In genomic region chr1:171740987-171741871, GRCh38 we compare ENCODE assay signal across 1 cellular context.
TF ChIP-seq lines count a peak whose summit lies in the region.

No MANE protein-coding gene starts in this region.

TF ChIP-seq in GM23338, 12 proteins besides CTCF, POLR2A, EP300 and RAD21 (continued from another document):
- TF ChIP-seq, protein P1, sequence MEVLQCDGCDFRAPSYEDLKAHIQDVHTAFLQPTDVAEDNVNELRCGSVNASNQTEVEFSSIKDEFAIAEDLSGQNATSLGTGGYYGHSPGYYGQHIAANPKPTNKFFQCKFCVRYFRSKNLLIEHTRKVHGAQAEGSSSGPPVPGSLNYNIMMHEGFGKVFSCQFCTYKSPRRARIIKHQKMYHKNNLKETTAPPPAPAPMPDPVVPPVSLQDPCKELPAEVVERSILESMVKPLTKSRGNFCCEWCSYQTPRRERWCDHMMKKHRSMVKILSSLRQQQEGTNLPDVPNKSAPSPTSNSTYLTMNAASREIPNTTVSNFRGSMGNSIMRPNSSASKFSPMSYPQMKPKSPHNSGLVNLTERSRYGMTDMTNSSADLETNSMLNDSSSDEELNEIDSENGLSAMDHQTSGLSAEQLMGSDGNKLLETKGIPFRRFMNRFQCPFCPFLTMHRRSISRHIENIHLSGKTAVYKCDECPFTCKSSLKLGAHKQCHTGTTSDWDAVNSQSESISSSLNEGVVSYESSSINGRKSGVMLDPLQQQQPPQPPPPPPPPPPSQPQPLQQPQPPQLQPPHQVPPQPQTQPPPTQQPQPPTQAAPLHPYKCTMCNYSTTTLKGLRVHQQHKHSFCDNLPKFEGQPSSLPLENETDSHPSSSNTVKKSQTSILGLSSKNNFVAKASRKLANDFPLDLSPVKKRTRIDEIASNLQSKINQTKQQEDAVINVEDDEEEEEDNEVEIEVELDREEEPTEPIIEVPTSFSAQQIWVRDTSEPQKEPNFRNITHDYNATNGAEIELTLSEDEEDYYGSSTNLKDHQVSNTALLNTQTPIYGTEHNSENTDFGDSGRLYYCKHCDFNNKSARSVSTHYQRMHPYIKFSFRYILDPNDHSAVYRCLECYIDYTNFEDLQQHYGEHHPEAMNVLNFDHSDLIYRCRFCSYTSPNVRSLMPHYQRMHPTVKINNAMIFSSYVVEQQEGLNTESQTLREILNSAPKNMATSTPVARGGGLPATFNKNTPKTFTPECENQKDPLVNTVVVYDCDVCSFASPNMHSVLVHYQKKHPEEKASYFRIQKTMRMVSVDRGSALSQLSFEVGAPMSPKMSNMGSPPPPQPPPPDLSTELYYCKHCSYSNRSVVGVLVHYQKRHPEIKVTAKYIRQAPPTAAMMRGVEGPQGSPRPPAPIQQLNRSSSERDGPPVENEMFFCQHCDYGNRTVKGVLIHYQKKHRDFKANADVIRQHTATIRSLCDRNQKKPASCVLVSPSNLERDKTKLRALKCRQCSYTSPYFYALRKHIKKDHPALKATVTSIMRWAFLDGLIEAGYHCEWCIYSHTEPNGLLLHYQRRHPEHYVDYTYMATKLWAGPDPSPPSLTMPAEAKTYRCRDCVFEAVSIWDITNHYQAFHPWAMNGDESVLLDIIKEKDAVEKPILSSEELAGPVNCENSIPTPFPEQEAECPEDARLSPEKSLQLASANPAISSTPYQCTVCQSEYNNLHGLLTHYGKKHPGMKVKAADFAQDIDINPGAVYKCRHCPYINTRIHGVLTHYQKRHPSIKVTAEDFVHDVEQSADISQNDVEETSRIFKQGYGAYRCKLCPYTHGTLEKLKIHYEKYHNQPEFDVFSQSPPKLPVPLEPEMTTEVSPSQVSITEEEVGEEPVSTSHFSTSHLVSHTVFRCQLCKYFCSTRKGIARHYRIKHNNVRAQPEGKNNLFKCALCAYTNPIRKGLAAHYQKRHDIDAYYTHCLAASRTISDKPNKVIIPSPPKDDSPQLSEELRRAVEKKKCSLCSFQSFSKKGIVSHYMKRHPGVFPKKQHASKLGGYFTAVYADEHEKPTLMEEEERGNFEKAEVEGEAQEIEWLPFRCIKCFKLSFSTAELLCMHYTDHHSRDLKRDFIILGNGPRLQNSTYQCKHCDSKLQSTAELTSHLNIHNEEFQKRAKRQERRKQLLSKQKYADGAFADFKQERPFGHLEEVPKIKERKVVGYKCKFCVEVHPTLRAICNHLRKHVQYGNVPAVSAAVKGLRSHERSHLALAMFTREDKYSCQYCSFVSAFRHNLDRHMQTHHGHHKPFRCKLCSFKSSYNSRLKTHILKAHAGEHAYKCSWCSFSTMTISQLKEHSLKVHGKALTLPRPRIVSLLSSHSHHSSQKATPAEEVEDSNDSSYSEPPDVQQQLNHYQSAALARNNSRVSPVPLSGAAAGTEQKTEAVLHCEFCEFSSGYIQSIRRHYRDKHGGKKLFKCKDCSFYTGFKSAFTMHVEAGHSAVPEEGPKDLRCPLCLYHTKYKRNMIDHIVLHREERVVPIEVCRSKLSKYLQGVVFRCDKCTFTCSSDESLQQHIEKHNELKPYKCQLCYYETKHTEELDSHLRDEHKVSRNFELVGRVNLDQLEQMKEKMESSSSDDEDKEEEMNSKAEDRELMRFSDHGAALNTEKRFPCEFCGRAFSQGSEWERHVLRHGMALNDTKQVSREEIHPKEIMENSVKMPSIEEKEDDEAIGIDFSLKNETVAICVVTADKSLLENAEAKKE (CRISPR knock-in tag; IDR thresholded peaks at IDR 0.05), result no peak
- TF ChIP-seq CREB1 (CRISPR knock-in tag; IDR thresholded peaks at IDR 0.05; ENCODE audit: low read depth) (no peak), NANOG (IDR thresholded peaks at IDR 0.05; ENCODE audit: borderline replicate concordance) (no peak), EZH2phosphoT487 (IDR thresholded peaks at IDR 0.05; ENCODE audit: unreplicated experiment) (no peak), ZNF114 (CRISPR knock-in tag; IDR thresholded peaks at IDR 0.05) (no peak)
